In the genomic region with DNA sequence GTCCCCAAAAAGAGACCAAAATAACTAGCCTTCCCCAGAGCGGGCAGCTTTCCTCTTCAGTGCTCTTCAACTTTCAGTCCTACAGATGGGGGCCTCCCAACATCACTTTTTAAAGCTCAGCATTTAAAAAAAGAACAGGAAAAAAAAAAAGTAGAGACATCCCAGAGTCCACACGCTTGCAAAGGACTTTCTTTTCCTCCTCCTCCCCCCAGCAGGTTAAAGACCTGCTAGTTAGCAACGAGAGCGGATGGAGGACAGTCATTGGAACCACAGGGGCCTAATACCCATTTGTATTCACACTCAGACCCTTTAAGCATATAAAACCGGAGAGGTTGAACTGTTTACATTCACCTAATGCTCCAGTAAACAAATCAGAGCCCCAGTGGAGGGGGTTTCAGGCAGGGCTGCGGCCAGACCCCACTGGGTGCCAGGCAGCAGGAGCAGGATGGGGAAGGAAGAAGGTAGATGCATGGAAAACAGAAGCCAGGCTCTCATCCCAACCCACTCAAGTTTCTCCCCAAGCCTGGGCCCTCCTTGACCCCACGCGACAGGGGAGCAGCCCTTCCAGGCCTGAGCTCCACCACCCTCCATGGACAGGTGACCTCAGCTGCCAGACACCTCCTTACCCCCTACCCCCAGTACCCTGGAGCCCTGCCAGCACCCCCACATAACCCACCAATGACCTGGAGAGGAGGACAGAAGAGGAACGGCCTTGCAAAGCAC, we compare ENCODE assay signal across 1 cellular context.
A peak's percentile ranks its signal among the peaks of the same experiment; 100 is the strongest.
TF ChIP-seq lines count a peak whose summit lies in the region.

No MANE protein-coding gene starts in this region.

TF ChIP-seq in WTC11, 78 proteins besides CTCF, POLR2A, EP300 and RAD21 (continued from another document):
- TF ChIP-seq, protein P1, sequence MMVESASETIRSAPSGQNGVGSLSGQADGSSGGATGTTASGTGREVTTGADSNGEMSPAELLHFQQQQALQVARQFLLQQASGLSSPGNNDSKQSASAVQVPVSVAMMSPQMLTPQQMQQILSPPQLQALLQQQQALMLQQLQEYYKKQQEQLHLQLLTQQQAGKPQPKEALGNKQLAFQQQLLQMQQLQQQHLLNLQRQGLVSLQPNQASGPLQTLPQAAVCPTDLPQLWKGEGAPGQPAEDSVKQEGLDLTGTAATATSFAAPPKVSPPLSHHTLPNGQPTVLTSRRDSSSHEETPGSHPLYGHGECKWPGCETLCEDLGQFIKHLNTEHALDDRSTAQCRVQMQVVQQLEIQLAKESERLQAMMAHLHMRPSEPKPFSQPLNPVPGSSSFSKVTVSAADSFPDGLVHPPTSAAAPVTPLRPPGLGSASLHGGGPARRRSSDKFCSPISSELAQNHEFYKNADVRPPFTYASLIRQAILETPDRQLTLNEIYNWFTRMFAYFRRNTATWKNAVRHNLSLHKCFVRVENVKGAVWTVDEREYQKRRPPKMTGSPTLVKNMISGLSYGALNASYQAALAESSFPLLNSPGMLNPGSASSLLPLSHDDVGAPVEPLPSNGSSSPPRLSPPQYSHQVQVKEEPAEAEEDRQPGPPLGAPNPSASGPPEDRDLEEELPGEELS (CRISPR knock-in tag; IDR thresholded peaks at IDR 0.05), result peak; percentile 78; the same call in 1 of the 2 replicates
